Comparison of ENCODE assay signal across 18 cellular contexts in genomic region chr2:16641509-16641908, GRCh38.
"Had no signal": no experiment of that assay in that cellular context is flagged by ENCODE, and none has a peak within 500 bp of the region (broad histone marks: within the 10 kb centered on the region; RNA-seq: fewer than 3 reads in every experiment).

No MANE protein-coding gene starts in this region.

- H3K4me1 Mint-ChIP-seq: activated CD8-positive, alpha-beta memory T cell treated with anti-CD3 and anti-CD28 coated beads, Interleukin-2, amount 10 ng/mL, durations not matched to agents 7 days and 5 days; activated T-helper 17 cell treated with anti-CD3 and anti-CD28 coated beads, Interleukin-2, amount 50 U/mL, for 72 hours had no signal

- H3K27ac ChIP-seq: right lobe of liver, SJSA1 had no signal

- H3K36me3 ChIP-seq: ovary, right lobe of liver, SJSA1 had no signal

- ATAC-seq: activated CD8-positive, alpha-beta memory T cell treated with anti-CD3 and anti-CD28 coated beads, Interleukin-2, amount 10 ng/mL, durations not matched to agents 7 days and 5 days; activated T-helper 17 cell treated with anti-CD3 and anti-CD28 coated beads, Interleukin-2, amount 50 U/mL, for 72 hours; WTC11 had no signal

- H3K27ac Mint-ChIP-seq: activated CD4-positive, alpha-beta memory T cell treated with anti-CD3 and anti-CD28 coated beads, Interleukin-2, amount 10 ng/mL, durations not matched to agents 7 days and 5 days; activated CD8-positive, alpha-beta memory T cell treated with anti-CD3 and anti-CD28 coated beads, Interleukin-2, amount 10 ng/mL, durations not matched to agents 7 days and 5 days; activated naive CD8-positive, alpha-beta T cell treated with anti-CD3 and anti-CD28 coated beads, Interleukin-2, amount 10 ng/mL, durations not matched to agents 7 days and 5 days; activated T-helper 17 cell treated with anti-CD3 and anti-CD28 coated beads, Interleukin-2, amount 50 U/mL, for 72 hours; naive thymus-derived CD4-positive, alpha-beta T cell; WTC11 had no signal

- H3K27me3 Mint-ChIP-seq: activated CD4-positive, alpha-beta memory T cell treated with anti-CD3 and anti-CD28 coated beads, Interleukin-2, amount 10 ng/mL, durations not matched to agents 7 days and 5 days; activated CD8-positive, alpha-beta memory T cell treated with anti-CD3 and anti-CD28 coated beads, Interleukin-2, amount 10 ng/mL, durations not matched to agents 7 days and 5 days; activated naive CD8-positive, alpha-beta T cell treated with anti-CD3 and anti-CD28 coated beads, Interleukin-2, amount 10 ng/mL, durations not matched to agents 7 days and 5 days had no signal

- H3K4me3 Mint-ChIP-seq: activated CD4-positive, alpha-beta memory T cell treated with anti-CD3 and anti-CD28 coated beads, Interleukin-2, amount 10 ng/mL, durations not matched to agents 7 days and 5 days; activated CD8-positive, alpha-beta memory T cell treated with anti-CD3 and anti-CD28 coated beads, Interleukin-2, amount 10 ng/mL, durations not matched to agents 7 days and 5 days; activated naive CD8-positive, alpha-beta T cell treated with anti-CD3 and anti-CD28 coated beads, Interleukin-2, amount 10 ng/mL, durations not matched to agents 7 days and 5 days; activated T-helper 17 cell treated with anti-CD3 and anti-CD28 coated beads, Interleukin-2, amount 50 U/mL, for 72 hours; naive thymus-derived CD4-positive, alpha-beta T cell; WTC11 had no signal

- DNase-seq: activated CD4-positive, alpha-beta memory T cell treated with anti-CD3 and anti-CD28 coated beads, Interleukin-2, amount 10 ng/mL, durations not matched to agents 7 days and 5 days; activated CD4-positive, alpha-beta T cell treated with anti-CD3 and anti-CD28 coated beads for 4 hours; activated CD8-positive, alpha-beta memory T cell treated with anti-CD3 and anti-CD28 coated beads, Interleukin-2, amount 10 ng/mL, durations not matched to agents 7 days and 5 days; activated naive CD4-positive, alpha-beta T cell treated with Interleukin-2 at 50 U/mL for 16 hours; activated naive CD8-positive, alpha-beta T cell treated with anti-CD3 and anti-CD28 coated beads, Interleukin-2, amount 10 ng/mL, durations not matched to agents 7 days and 5 days; anterior cingulate cortex; hypothalamus; mucosa of descending colon; naive thymus-derived CD4-positive, alpha-beta T cell; right lobe of liver; small intestine; stimulated activated CD4-positive, alpha-beta T cell treated with anti-CD3 and anti-CD28 coated beads, Interleukin-4, amount 100 ng/mL, for 1 hour had no signal

- H3K9me3 ChIP-seq: mucosa of descending colon, ovary, right lobe of liver, SJSA1 had no signal

- H3K27me3 ChIP-seq: ovary, right lobe of liver, SJSA1 had no signal

- FAIRE-seq: keratinocyte, small intestine, TTC549 had no signal

- H3K9me3 Mint-ChIP-seq: activated CD4-positive, alpha-beta memory T cell treated with anti-CD3 and anti-CD28 coated beads, Interleukin-2, amount 10 ng/mL, durations not matched to agents 7 days and 5 days; activated naive CD8-positive, alpha-beta T cell treated with anti-CD3 and anti-CD28 coated beads, Interleukin-2, amount 10 ng/mL, durations not matched to agents 7 days and 5 days; activated T-helper 17 cell treated with anti-CD3 and anti-CD28 coated beads, Interleukin-2, amount 50 U/mL, for 72 hours had no signal

- H3K4me1 ChIP-seq: right lobe of liver had no signal

- H3K4me3 ChIP-seq: mucosa of descending colon, ovary, right lobe of liver, SJSA1 had no signal

- H3K36me3 Mint-ChIP-seq: activated CD8-positive, alpha-beta memory T cell treated with anti-CD3 and anti-CD28 coated beads, Interleukin-2, amount 10 ng/mL, durations not matched to agents 7 days and 5 days; activated naive CD8-positive, alpha-beta T cell treated with anti-CD3 and anti-CD28 coated beads, Interleukin-2, amount 10 ng/mL, durations not matched to agents 7 days and 5 days had no signal
